In the genomic region with DNA sequence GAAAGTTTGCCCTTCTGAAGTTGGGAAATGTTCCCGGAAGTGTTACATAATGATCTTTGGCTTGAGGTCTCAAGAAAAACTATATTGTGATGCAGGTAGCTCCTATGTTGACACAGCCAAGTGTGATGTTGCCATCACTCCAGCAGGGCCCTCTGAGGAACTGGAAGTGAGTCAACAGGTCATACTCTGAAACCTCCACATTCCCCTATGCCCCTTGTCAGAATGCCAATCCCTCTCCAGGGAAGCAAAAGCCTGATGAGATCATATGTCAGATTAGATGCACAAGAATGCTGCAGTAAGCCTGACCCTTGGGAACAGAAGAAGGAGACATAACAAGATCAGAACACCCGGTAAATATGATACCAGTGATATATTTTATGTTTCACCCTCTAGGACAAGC, we compare ENCODE assay signal across 11 cellular contexts.
DNase-seq lines count a peak whose midpoint lies in the region; ATAC-seq and TF ChIP-seq lines count a peak whose summit lies in the region.
"Had no signal": no experiment of that assay in that cellular context is flagged by ENCODE, and none has a peak within 500 bp of the region (broad histone marks: within the 10 kb centered on the region; RNA-seq: fewer than 3 reads in every experiment).

No MANE protein-coding gene starts in this region.

- peak; percentile 40 for TF ChIP-seq CTCF in HFFc6 (IDR thresholded peaks at IDR 0.05)

- H3K4me3 Mint-ChIP-seq in HFFc6 = peak overlapping the region; percentile 19
- H3K4me3 Mint-ChIP-seq: activated naive CD8-positive, alpha-beta T cell treated with anti-CD3 and anti-CD28 coated beads, Interleukin-2, amount 10 ng/mL, durations not matched to agents 7 days and 5 days; CD4-positive, CD25-positive, alpha-beta regulatory T cell had no signal

- peak; percentile 27 for DNase-seq in 8988T
- peak; percentile 91 for DNase-seq in HFFc6
- DNase-seq in T1000 (lab: John Stamatoyannopoulos, UW) = peak; percentile 44
- DNase-seq in iris pigment epithelial cell (ENCODE audit: low read depth) = peak; percentile 89
- no peak for DNase-seq in stimulated activated naive CD4-positive, alpha-beta T cell treated with Interleukin-2 at 50 U/mL for 16 hours (lab: John Stamatoyannopoulos, UW)
- no peak for DNase-seq in NCI-H1048 (lab: John Stamatoyannopoulos, UW)
- DNase-seq in substantia nigra (lab: John Stamatoyannopoulos, UW) = no peak
- DNase-seq: activated naive CD8-positive, alpha-beta T cell treated with anti-CD3 and anti-CD28 coated beads, Interleukin-2, amount 10 ng/mL, durations not matched to agents 7 days and 5 days; CD4-positive, CD25-positive, alpha-beta regulatory T cell; left cardiac atrium had no signal

- peaks cover 49% of the 10 kb centered on the region for H3K4me1 Mint-ChIP-seq in HFFc6 (ENCODE audit: low read depth)

- peak overlapping the region; percentile 79 for H3K27ac Mint-ChIP-seq in HFFc6
- H3K27ac Mint-ChIP-seq: activated naive CD8-positive, alpha-beta T cell treated with anti-CD3 and anti-CD28 coated beads, Interleukin-2, amount 10 ng/mL, durations not matched to agents 7 days and 5 days; CD4-positive, CD25-positive, alpha-beta regulatory T cell had no signal

- H3K27ac ChIP-seq in substantia nigra (ENCODE audit: low read depth, low read length, poor library complexity, severe bottlenecking) = no peak overlapping the region

- no peak for ATAC-seq in HG03442 (IDR thresholded peaks at IDR 0.05; ENCODE audit: unreplicated experiment)
- ATAC-seq: left cardiac atrium had no signal

- peaks cover 31% of the 10 kb centered on the region for H3K36me3 Mint-ChIP-seq in HFFc6 (ENCODE audit: low read depth)
- H3K36me3 Mint-ChIP-seq: CD4-positive, CD25-positive, alpha-beta regulatory T cell had no signal

- H3K27me3 Mint-ChIP-seq in HFFc6 (ENCODE audit: insufficient read depth) = peaks cover 2% of the 10 kb centered on the region; the same call in 1 of the 2 replicates

- H3K9me3 Mint-ChIP-seq in HFFc6 = no peaks in the 10 kb centered on the region
- H3K9me3 Mint-ChIP-seq: activated naive CD8-positive, alpha-beta T cell treated with anti-CD3 and anti-CD28 coated beads, Interleukin-2, amount 10 ng/mL, durations not matched to agents 7 days and 5 days; CD4-positive, CD25-positive, alpha-beta regulatory T cell had no signal

Comparison
In these comparisons a context has a peak if more than half of its experiments do, and no peak if none do; other contexts are left out.
1. DNase-seq: peak in 8988T (single experiment), HFFc6 (single experiment), T1000 (single experiment) and iris pigment epithelial cell (single experiment); none in stimulated activated naive CD4-positive, alpha-beta T cell treated with Interleukin-2 at 50 U/mL for 16 hours (single experiment), NCI-H1048 (single experiment) and substantia nigra (0 of 49).